In genomic region chr3:171563298-171563697, GRCh38 we compare ENCODE assay signal across 27 cellular contexts.
A peak's percentile ranks its signal among the peaks of the same experiment; 100 is the strongest.
DNase-seq lines count a peak whose midpoint lies in the region; ATAC-seq and TF ChIP-seq lines count a peak whose summit lies in the region.
"Had no signal": no experiment of that assay in that cellular context is flagged by ENCODE, and none has a peak within 500 bp of the region (broad histone marks: within the 10 kb centered on the region; RNA-seq: fewer than 3 reads in every experiment).

No MANE protein-coding gene starts in this region.

- no peak for DNase-seq in T-helper 2 cell treated with Interferon-gamma antibody and Interleukin-4, amounts not matched to agents 5 μg/mL and 100 μg/mL, for 36 hours (ENCODE audit: low spot score)
- DNase-seq in T-helper 2 cell (no peak), GM12864 (ENCODE audit: low read depth) (no peak), right cardiac atrium (no peak), HPDE6-E6E7 (ENCODE audit: extremely low spot score) (no peak), NCI-H1105 treated with DMSO at 0.1 percent for 48 hours (lab: John Stamatoyannopoulos, UW) (no peak), NCI-H748 treated with DMSO at 0.1 percent for 48 hours (lab: John Stamatoyannopoulos, UW) (no peak)
- no peak for DNase-seq in activated CD4-positive, alpha-beta memory T cell treated with anti-CD3 and anti-CD28 coated beads, Interleukin-2, amount 10 ng/mL, durations not matched to agents 7 days and 5 days
- DNase-seq: activated CD4-positive, CD25-positive, alpha-beta regulatory T cell; activated naive CD4-positive, alpha-beta T cell treated with anti-CD3 and anti-CD28 coated beads, Interleukin-2, amount 10 ng/mL, durations not matched to agents 7 days and 5 days; activated T-cell treated with anti-CD3 and anti-CD28 coated beads, Interleukin-2, amount 50 U/mL, for 4 hours; anterior cingulate cortex; CD4-positive, alpha-beta T cell; cortex of kidney; DMS 273 treated with DMSO at 0.1 percent for 48 hours; NCI-H1436 treated with DMSO at 0.1 percent for 48 hours; NCI-H69; posterior cingulate gyrus; RPMI8226; stimulated activated CD8-positive, alpha-beta memory T cell treated with anti-CD3 and anti-CD28 coated beads, Interleukin-4, amount 100 ng/mL, for 48 hours; T1000; upper lobe of left lung had no signal

- H3K9me3 ChIP-seq in right cardiac atrium (ENCODE audit: control insufficient read depth, low read length) = no peaks in the 10 kb centered on the region
- H3K9me3 ChIP-seq: gastroesophageal sphincter, upper lobe of left lung had no signal

- H3K4me3 Mint-ChIP-seq in T-helper 2 cell treated with Interferon-gamma antibody and Interleukin-4, amounts not matched to agents 5 μg/mL and 100 μg/mL, for 36 hours = peak overlapping the region; percentile 18
- H3K4me3 Mint-ChIP-seq in activated CD4-positive, alpha-beta memory T cell treated with anti-CD3 and anti-CD28 coated beads, Interleukin-2, amount 10 ng/mL, durations not matched to agents 7 days and 5 days = no peak overlapping the region
- H3K4me3 Mint-ChIP-seq: activated naive CD4-positive, alpha-beta T cell treated with anti-CD3 and anti-CD28 coated beads, Interleukin-2, amount 10 ng/mL, durations not matched to agents 7 days and 5 days; activated T-cell treated with anti-CD3 and anti-CD28 coated beads, Interleukin-2, amount 50 U/mL, for 4 hours; CD4-positive, alpha-beta T cell had no signal

- 73% methylated on average over 6 of the region's 6 CpGs for WGBS in right cardiac atrium

- no peaks in the 10 kb centered on the region for H3K27me3 ChIP-seq in right cardiac atrium (ENCODE audit: control insufficient read depth, insufficient read depth)
- H3K27me3 ChIP-seq: cardiac muscle cell, gastroesophageal sphincter, upper lobe of left lung had no signal

- no peaks in the 10 kb centered on the region for H3K4me1 ChIP-seq in right cardiac atrium (ENCODE audit: control insufficient read depth, insufficient read depth, low read length)
- H3K4me1 ChIP-seq: gastroesophageal sphincter had no signal

- peak; percentile 9 for TF ChIP-seq CTCF in GM12864 (IDR thresholded peaks at IDR 0.05; ENCODE audit: low read depth, low read length, missing control alignments)

- H3K27me3 Mint-ChIP-seq in T-helper 2 cell treated with Interferon-gamma antibody and Interleukin-4, amounts not matched to agents 5 μg/mL and 100 μg/mL, for 36 hours (ENCODE audit: low read depth) = peaks cover 5% of the 10 kb centered on the region
- H3K27me3 Mint-ChIP-seq in activated CD4-positive, alpha-beta memory T cell treated with anti-CD3 and anti-CD28 coated beads, Interleukin-2, amount 10 ng/mL, durations not matched to agents 7 days and 5 days = no peaks in the 10 kb centered on the region
- H3K27me3 Mint-ChIP-seq: activated naive CD4-positive, alpha-beta T cell treated with anti-CD3 and anti-CD28 coated beads, Interleukin-2, amount 10 ng/mL, durations not matched to agents 7 days and 5 days; CD4-positive, alpha-beta T cell had no signal

- ATAC-seq in right cardiac atrium = peak; percentile 42 to 49
- ATAC-seq: activated T-cell treated with anti-CD3 and anti-CD28 coated beads, Interleukin-2, amount 50 U/mL, for 4 hours; gastroesophageal sphincter; SK-N-SH treated with all-trans-retinoic acid at 6 μM for 48 hours had no signal

- peaks cover 6% of the 10 kb centered on the region for H3K9me3 Mint-ChIP-seq in T-helper 2 cell treated with Interferon-gamma antibody and Interleukin-4, amounts not matched to agents 5 μg/mL and 100 μg/mL, for 36 hours
- H3K9me3 Mint-ChIP-seq in activated CD4-positive, alpha-beta memory T cell treated with anti-CD3 and anti-CD28 coated beads, Interleukin-2, amount 10 ng/mL, durations not matched to agents 7 days and 5 days = peaks cover 4% of the 10 kb centered on the region
- H3K9me3 Mint-ChIP-seq: activated T-cell treated with anti-CD3 and anti-CD28 coated beads, Interleukin-2, amount 50 U/mL, for 4 hours; CD4-positive, alpha-beta T cell had no signal

- CTCF ChIA-PET in activated CD4-positive, alpha-beta memory T cell treated with anti-CD3 and anti-CD28 coated beads, Interleukin-2, amount 10 ng/mL, durations not matched to agents 7 days and 5 days (lab: Charles Lee) = interaction anchor here (0.6 to 1.9 kb wide), 3 partner anchors 25 to 400 kb away, joined by 3 to 6 read pairs (median 5); no protein-coding TSS in a partner anchor

- peaks cover 57% of the 10 kb centered on the region for H3K4me1 Mint-ChIP-seq in T-helper 2 cell treated with Interferon-gamma antibody and Interleukin-4, amounts not matched to agents 5 μg/mL and 100 μg/mL, for 36 hours (ENCODE audit: low read depth)
- H3K4me1 Mint-ChIP-seq in activated CD4-positive, alpha-beta memory T cell treated with anti-CD3 and anti-CD28 coated beads, Interleukin-2, amount 10 ng/mL, durations not matched to agents 7 days and 5 days = peaks cover 45% of the 10 kb centered on the region

- H3K4me3 ChIP-seq in GM12864 (ENCODE audit: low read depth, low read length) (no peak overlapping the region), right cardiac atrium (ENCODE audit: low read length) (no peak overlapping the region)
- H3K4me3 ChIP-seq: cardiac muscle cell, gastroesophageal sphincter, upper lobe of left lung had no signal

- POLR2A ChIA-PET in activated CD4-positive, alpha-beta memory T cell treated with anti-CD3 and anti-CD28 coated beads, Interleukin-2, amount 10 ng/mL, durations not matched to agents 7 days and 5 days (lab: Charles Lee) = interaction anchor here (0.6 kb wide), 1 partner anchor 367 kb away, joined by 3 read pairs; no protein-coding TSS in a partner anchor

- H3K27ac ChIP-seq in right cardiac atrium (ENCODE audit: low read length) = no peak overlapping the region
- H3K27ac ChIP-seq: 22Rv1, cardiac muscle cell, gastroesophageal sphincter, KMS-11, upper lobe of left lung had no signal

- intact Hi-C loops in right cardiac atrium (cut with DNase I) = loop anchor here (10.0 kb wide), 5 partner anchors 98 to 518 kb away; partner anchors contain the start of gene TNIK (in 1 of the 4)

- H3K27ac Mint-ChIP-seq in T-helper 2 cell treated with Interferon-gamma antibody and Interleukin-4, amounts not matched to agents 5 μg/mL and 100 μg/mL, for 36 hours = no peak overlapping the region
- peak overlapping the region; percentile 16 for H3K27ac Mint-ChIP-seq in activated CD4-positive, alpha-beta memory T cell treated with anti-CD3 and anti-CD28 coated beads, Interleukin-2, amount 10 ng/mL, durations not matched to agents 7 days and 5 days
- H3K27ac Mint-ChIP-seq: CD4-positive, alpha-beta T cell had no signal

- peaks cover 10% of the 10 kb centered on the region for H3K36me3 Mint-ChIP-seq in T-helper 2 cell treated with Interferon-gamma antibody and Interleukin-4, amounts not matched to agents 5 μg/mL and 100 μg/mL, for 36 hours (ENCODE audit: low read depth)
- peaks cover 11% of the 10 kb centered on the region for H3K36me3 Mint-ChIP-seq in activated CD4-positive, alpha-beta memory T cell treated with anti-CD3 and anti-CD28 coated beads, Interleukin-2, amount 10 ng/mL, durations not matched to agents 7 days and 5 days (ENCODE audit: low read depth)
